ENCODE assay signal across 1 cellular context in the genomic region with DNA sequence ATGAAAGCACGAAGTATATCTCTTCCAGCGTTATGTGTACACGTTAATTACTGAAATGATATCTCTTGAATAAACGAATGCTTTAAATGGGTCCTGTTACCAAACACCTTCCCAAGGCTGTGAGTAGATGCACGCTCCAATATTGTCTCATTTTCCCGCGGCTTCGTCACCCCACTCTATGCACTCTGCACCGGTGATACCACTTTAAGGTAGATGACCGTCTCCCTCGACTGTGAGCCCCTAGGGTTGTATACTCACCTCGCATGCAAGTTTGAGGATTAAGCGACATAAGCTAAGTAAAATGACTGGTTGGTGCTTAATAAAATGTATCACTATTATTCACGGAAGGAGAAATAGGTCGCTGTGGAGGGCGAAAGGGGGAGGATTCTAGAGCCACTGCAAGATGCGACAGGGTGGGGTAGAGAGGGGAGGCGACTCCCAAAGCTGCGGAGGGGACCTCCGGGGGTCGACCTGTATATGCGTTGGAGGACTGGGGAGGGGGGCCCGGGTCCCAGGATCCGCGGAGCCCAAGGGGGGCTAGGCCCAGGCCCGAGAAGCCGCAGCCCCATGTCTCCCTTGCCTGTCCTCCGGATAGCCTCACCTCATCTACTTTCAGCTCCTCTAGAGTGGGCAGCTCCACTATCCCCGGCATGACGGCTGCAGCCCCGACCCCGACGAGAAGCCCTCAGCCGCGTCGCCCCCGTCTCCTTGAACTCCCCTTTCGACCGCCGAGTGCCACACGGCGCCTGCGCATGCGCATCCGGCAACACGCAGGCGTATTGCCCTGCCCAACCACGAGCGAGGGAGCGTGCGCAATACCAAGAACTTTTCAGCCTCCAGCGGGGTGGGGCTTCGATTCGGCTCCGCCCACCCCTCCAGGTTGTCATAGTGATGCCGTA.
A peak's percentile ranks its signal among the peaks of the same experiment; 100 is the strongest.
TF ChIP-seq lines count a peak whose summit lies in the region.

TSS of gene MORN5 (plus strand) at position 883 of the 899 bp plus-strand sequence. CDS start 65 bp downstream, outside the sequence.
TSS of gene NDUFA8 (minus strand) at position 754 of the 899 bp plus-strand sequence. CDS start at position 652, 102 bp downstream.

TF ChIP-seq in WTC11, 78 proteins besides CTCF, POLR2A, EP300 and RAD21 (continued from another document):
- TF ChIP-seq KAT7 (CRISPR knock-in tag; IDR thresholded peaks at IDR 0.05; ENCODE audit: borderline replicate concordance) (no peak), SOX15 (CRISPR knock-in tag; IDR thresholded peaks at IDR 0.05) (no peak), ZBTB21 (CRISPR knock-in tag; IDR thresholded peaks at IDR 0.05; ENCODE audit: borderline replicate concordance) (peak; percentile 70; the same call in 1 of the 2 replicates), SP1 (CRISPR knock-in tag; conservative IDR thresholded peaks at IDR 0.05) (no peak; the same call in 1 of the 2 replicates), TEAD1 (CRISPR knock-in tag; IDR thresholded peaks at IDR 0.05) (no peak), ZMAT4 (CRISPR knock-in tag; IDR thresholded peaks at IDR 0.05) (no peak), GABPB1 (CRISPR knock-in tag; IDR thresholded peaks at IDR 0.05) (0 out of 2 replicates have a peak, but pooled peaks have one; percentile 15), PRDM15 (CRISPR knock-in tag; IDR thresholded peaks at IDR 0.05) (no peak)
- TF ChIP-seq, protein P1, sequence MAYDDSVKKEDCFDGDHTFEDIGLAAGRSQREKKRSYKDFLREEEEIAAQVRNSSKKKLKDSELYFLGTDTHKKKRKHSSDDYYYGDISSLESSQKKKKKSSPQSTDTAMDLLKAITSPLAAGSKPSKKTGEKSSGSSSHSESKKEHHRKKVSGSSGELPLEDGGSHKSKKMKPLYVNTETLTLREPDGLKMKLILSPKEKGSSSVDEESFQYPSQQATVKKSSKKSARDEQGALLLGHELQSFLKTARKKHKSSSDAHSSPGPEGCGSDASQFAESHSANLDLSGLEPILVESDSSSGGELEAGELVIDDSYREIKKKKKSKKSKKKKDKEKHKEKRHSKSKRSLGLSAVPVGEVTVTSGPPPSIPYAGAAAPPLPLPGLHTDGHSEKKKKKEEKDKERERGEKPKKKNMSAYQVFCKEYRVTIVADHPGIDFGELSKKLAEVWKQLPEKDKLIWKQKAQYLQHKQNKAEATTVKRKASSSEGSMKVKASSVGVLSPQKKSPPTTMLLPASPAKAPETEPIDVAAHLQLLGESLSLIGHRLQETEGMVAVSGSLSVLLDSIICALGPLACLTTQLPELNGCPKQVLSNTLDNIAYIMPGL (CRISPR knock-in tag; IDR thresholded peaks at IDR 0.05) = 0 out of 2 replicates have a peak, but pooled peaks have one; percentile 33
- TF ChIP-seq, protein P2, sequence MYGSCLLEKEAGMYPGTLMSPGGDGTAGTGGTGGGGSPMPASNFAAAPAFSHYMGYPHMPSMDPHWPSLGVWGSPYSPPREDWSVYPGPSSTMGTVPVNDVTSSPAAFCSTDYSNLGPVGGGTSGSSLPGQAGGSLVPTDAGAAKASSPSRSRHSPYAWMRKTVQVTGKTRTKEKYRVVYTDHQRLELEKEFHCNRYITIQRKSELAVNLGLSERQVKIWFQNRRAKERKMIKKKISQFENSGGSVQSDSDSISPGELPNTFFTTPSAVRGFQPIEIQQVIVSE (CRISPR knock-in tag; IDR thresholded peaks at IDR 0.05; ENCODE audit: borderline replicate concordance) = no peak
